In genomic region chr7:82616059-82616723, GRCh38 we compare ENCODE assay signal across 2 cellular contexts.
TF ChIP-seq lines count a peak whose summit lies in the region.

No MANE protein-coding gene starts in this region.

TF ChIP-seq in GM23338, 12 proteins besides CTCF, POLR2A, EP300 and RAD21 (continued from another document):
- TF ChIP-seq EZH2phosphoT487 (IDR thresholded peaks at IDR 0.05; ENCODE audit: unreplicated experiment) (no peak), ZNF331 (CRISPR knock-in tag; IDR thresholded peaks at IDR 0.05; ENCODE audit: low read depth) (no peak), STAT1 (IDR thresholded peaks at IDR 0.05; ENCODE audit: unreplicated experiment) (no peak), NANOG (IDR thresholded peaks at IDR 0.05; ENCODE audit: borderline replicate concordance) (no peak), POLR2AphosphoS5 (IDR thresholded peaks at IDR 0.05; ENCODE audit: low read depth) (no peak), ZNF462 (CRISPR knock-in tag; IDR thresholded peaks at IDR 0.05) (no peak)

TF ChIP-seq in WTC11, 78 proteins besides CTCF, POLR2A, EP300 and RAD21 (continued from another document):
- no peak for TF ChIP-seq ARID4B (CRISPR knock-in tag; IDR thresholded peaks at IDR 0.05; ENCODE audit: borderline replicate concordance)
